In genomic region chrX:130878350-130879341, GRCh38 we compare ENCODE assay signal across 8 cellular contexts. TPM values are rescaled to one million over a fixed set of nuclear protein-coding genes. Genes with fewer than 3 reads are reported as not detected.
DNase-seq lines count a peak whose midpoint lies in the region; ATAC-seq, FAIRE-seq and TF ChIP-seq lines count a peak whose summit lies in the region.

No MANE protein-coding gene starts in this region.

- no peaks in the 10 kb centered on the region for H3K9me3 ChIP-seq in astrocyte (ENCODE audit: insufficient read depth, low read depth, low read length)
- H3K9me3 ChIP-seq in keratinocyte (ENCODE audit: control insufficient read depth, low read depth, low read length), result no peaks in the 10 kb centered on the region

- no peak overlapping the region for H3K4me3 ChIP-seq in ACC112 (ENCODE audit: low read depth, low read length)
- H3K4me3 ChIP-seq in astrocyte (ENCODE audit: insufficient read depth, low read depth, low read length), result no peak overlapping the region
- no peak overlapping the region for H3K4me3 ChIP-seq in keratinocyte (ENCODE audit: control insufficient read depth in 2 of 3, extremely low read depth in 1 of 3, insufficient read depth in 2 of 3, low read depth in 1 of 3, low read length in 3 of 3)

- H3K4me1 ChIP-seq in ACC112 (ENCODE audit: control insufficient read depth, insufficient read depth, low read length, unreplicated experiment) (peaks cover 19% of the 10 kb centered on the region), astrocyte (ENCODE audit: insufficient read depth, low read length) (peaks cover 12% of the 10 kb centered on the region), keratinocyte (ENCODE audit: control insufficient read depth, extremely low read depth, insufficient read depth, low read length) (peaks cover 3% of the 10 kb centered on the region)

- no peaks in the 10 kb centered on the region for H4K20me1 ChIP-seq in astrocyte (ENCODE audit: insufficient read depth, low read length)
- H4K20me1 ChIP-seq in keratinocyte (ENCODE audit: control insufficient read depth, extremely low read depth, insufficient read depth, low read length), result no peaks in the 10 kb centered on the region

- H3K9ac ChIP-seq in astrocyte (ENCODE audit: low read length) (peak overlapping the region; percentile 22), keratinocyte (ENCODE audit: control insufficient read depth, extremely low read depth, insufficient read depth, low read length) (no peak overlapping the region)

- ATAC-seq in GM18868 (IDR thresholded peaks at IDR 0.05; ENCODE audit: unreplicated experiment), result no peak

- DNase-seq in HT-29 (ENCODE audit: low spot score) (peak; percentile 6), astrocyte (ENCODE audit: low read depth) (peak; percentile 89), keratinocyte (ENCODE audit: low read depth, low spot score) (peak; percentile 42), NCI-H1436 treated with DMSO at 0.1 percent for 48 hours (lab: John Stamatoyannopoulos, UW) (no peak)
- no peak for DNase-seq in activated CD8-positive, alpha-beta memory T cell treated with anti-CD3 and anti-CD28 coated beads, Interleukin-2, amount 50 U/mL, for 48 hours
- DNase-seq in activated T-cell treated with anti-CD3 and anti-CD28 coated beads, Interleukin-2, amount 50 U/mL, for 1 hour, result no peak

- H3K4me3 Mint-ChIP-seq in astrocyte (ENCODE audit: unreplicated experiment), result no peak overlapping the region

- TF ChIP-seq CTCF in astrocyte (IDR thresholded peaks at IDR 0.05; ENCODE audit: insufficient read depth, low read depth, low read length) (no peak), keratinocyte (optimal IDR thresholded peaks at IDR 0.05 in 1 of 3, IDR thresholded peaks at IDR 0.05 in 1 of 3, conservative IDR thresholded peaks at IDR 0.05 in 1 of 3; ENCODE audit: extremely low read depth in 1 of 3, insufficient read depth in 2 of 3, low read length in 3 of 3) (no peak)

- FAIRE-seq in astrocyte (lab: Jason Lieb, UNC) (peak; percentile 99), keratinocyte (lab: Jason Lieb, UNC) (peak; percentile 72)

- H3K4me1 Mint-ChIP-seq in astrocyte (ENCODE audit: low read depth, unreplicated experiment), result peaks cover 26% of the 10 kb centered on the region

- H2AFZ ChIP-seq in ACC112 (ENCODE audit: low read length, unreplicated experiment) (no peak overlapping the region), astrocyte (ENCODE audit: low read depth, low read length) (no peak overlapping the region), keratinocyte (ENCODE audit: control insufficient read depth, low read length) (no peak overlapping the region)

- H3K9me1 ChIP-seq in keratinocyte (ENCODE audit: control insufficient read depth, extremely low read depth, insufficient read depth, low read length), result no peaks in the 10 kb centered on the region

- peak overlapping the region; percentile 69 for H3K4me2 ChIP-seq in astrocyte (ENCODE audit: low read length)
- peak overlapping the region; percentile 25 for H3K4me2 ChIP-seq in keratinocyte (ENCODE audit: control insufficient read depth, extremely low read depth, insufficient read depth, low read depth, low read length)

- peak overlapping the region; percentile 29 for H3K27ac ChIP-seq in ACC112 (ENCODE audit: low read depth, low read length)
- H3K27ac ChIP-seq in astrocyte (ENCODE audit: low read depth, low read length), result peak overlapping the region; percentile 12
- no peak overlapping the region for H3K27ac ChIP-seq in keratinocyte (ENCODE audit: control insufficient read depth, insufficient read depth, low read length)

- dilution Hi-C loops in keratinocyte (cut with MboI; ENCODE audit: extremely low pct_ligation_motif_present, low sequenced_read_pairs), result no loop called here

- H3K79me2 ChIP-seq in ACC112 (ENCODE audit: control insufficient read depth, insufficient read depth, low read length, unreplicated experiment) (no peaks in the 10 kb centered on the region), astrocyte (ENCODE audit: insufficient read depth, low read length) (no peaks in the 10 kb centered on the region), keratinocyte (ENCODE audit: control insufficient read depth, insufficient read depth, low read length) (no peaks in the 10 kb centered on the region)

- no peaks in the 10 kb centered on the region for H3K9me3 Mint-ChIP-seq in astrocyte (ENCODE audit: unreplicated experiment)

- peak overlapping the region; percentile 97 for H3K27ac Mint-ChIP-seq in astrocyte (ENCODE audit: unreplicated experiment)

- H3K36me3 ChIP-seq in ACC112 (ENCODE audit: insufficient read depth, low read length) (no peaks in the 10 kb centered on the region), astrocyte (ENCODE audit: insufficient read depth, low read length) (no peaks in the 10 kb centered on the region), keratinocyte (ENCODE audit: control insufficient read depth in 2 of 2, extremely low read depth in 1 of 2, insufficient read depth in 2 of 2, low read length in 2 of 2) (no peaks in the 10 kb centered on the region)

- H3K27me3 ChIP-seq in ACC112 (ENCODE audit: insufficient read depth, low read length) (no peaks in the 10 kb centered on the region), astrocyte (ENCODE audit: insufficient read depth, low read length) (no peaks in the 10 kb centered on the region), keratinocyte (ENCODE audit: control insufficient read depth, extremely low read depth, insufficient read depth, low read length) (no peaks in the 10 kb centered on the region)

- H3K27me3 Mint-ChIP-seq in astrocyte (ENCODE audit: low read depth, unreplicated experiment), result no peaks in the 10 kb centered on the region

- no peaks in the 10 kb centered on the region for H3K36me3 Mint-ChIP-seq in astrocyte (ENCODE audit: low read depth, unreplicated experiment)

RNA-seq across cellular contexts. Expression of gene ENOX2, which starts 24.4 kb away (rescaled TPM):
- total RNA-seq in HT-29 (2014; rRNA removed; shearing (Covaris generic)), result 8.4 and 16.2 TPM in 2 replicates
- total RNA-seq in astrocyte, result 9.4 and 11.1 TPM in 2 replicates
- 15.6 to 24.5 TPM (median 17.8 TPM) in 3 replicates for polyA plus RNA-seq in keratinocyte
- polyA plus RNA-seq in keratinocyte (2011; ENCODE audit: low read depth), result 7.6 TPM
- polyA plus RNA-seq in keratinocyte (2011; cell fraction: cytosol; rRNA removed), result 12.7 and 24.9 TPM in 2 replicates
- 13.7 and 14.7 TPM in 2 replicates for polyA plus RNA-seq in keratinocyte (2011; cell fraction: nucleus; rRNA removed)
- 6.7 and 11.7 TPM in 2 replicates for polyA plus RNA-seq in keratinocyte (2012; ENCODE audit: low replicate concordance)
- 10.5 to 18.3 TPM (median 17.0 TPM) in 3 replicates for polyA minus RNA-seq in keratinocyte
- 10.0 TPM for polyA minus RNA-seq in keratinocyte (2011; cell fraction: cytosol; rRNA and poly(A)+ RNA removed)
- 6.1 and 15.3 TPM in 2 replicates for polyA minus RNA-seq in keratinocyte (2011; cell fraction: nucleus; rRNA and poly(A)+ RNA removed)

Comparison
In these comparisons a context has a peak if more than half of its experiments do, and no peak if none do; other contexts are left out.
1. DNase-seq: peak in HT-29 (single experiment), astrocyte (single experiment) and keratinocyte (single experiment); none in activated CD8-positive, alpha-beta memory T cell treated with anti-CD3 and anti-CD28 coated beads, Interleukin-2, amount 50 U/mL, for 48 hours (single experiment), NCI-H1436 treated with DMSO at 0.1 percent for 48 hours (single experiment) and activated T-cell treated with anti-CD3 and anti-CD28 coated beads, Interleukin-2, amount 50 U/mL, for 1 hour (single experiment).